10 cellular contexts compared by ENCODE assay signal in genomic region chr9:131645078-131645776, GRCh38.
DNase-seq lines count a peak whose midpoint lies in the region; ATAC-seq, FAIRE-seq and TF ChIP-seq lines count a peak whose summit lies in the region.
"Had no signal": no experiment of that assay in that cellular context is flagged by ENCODE, and none has a peak within 500 bp of the region (broad histone marks: within the 10 kb centered on the region; RNA-seq: fewer than 3 reads in every experiment).

No MANE protein-coding gene starts in this region.

- H3K9me3 ChIP-seq in skeletal muscle tissue (ENCODE audit: control insufficient read depth in 3 of 3, low read length in 3 of 3): no peaks in the 10 kb centered on the region

- H3K27me3 ChIP-seq in skeletal muscle tissue (ENCODE audit: control insufficient read depth in 3 of 3, insufficient read depth in 3 of 3, low read length in 3 of 3) (no peaks in the 10 kb centered on the region), dorsolateral prefrontal cortex (no peaks in the 10 kb centered on the region)
- H3K27me3 ChIP-seq: hepatocyte had no signal

- peak overlapping the region in 2 of 3 donors; percentile 47 to 58 for H3K9ac ChIP-seq in skeletal muscle tissue (ENCODE audit: low read depth in 1 of 3, low read length in 3 of 3)

- peaks cover 9 to 27% (median 20%) of the 10 kb centered on the region in 3 donors for H3K36me3 ChIP-seq in skeletal muscle tissue (ENCODE audit: control insufficient read depth in 3 of 3, insufficient read depth in 3 of 3, low read length in 3 of 3)

- peaks cover 26% of the 10 kb centered on the region for H3K36me3 Mint-ChIP-seq in activated naive CD8-positive, alpha-beta T cell treated with anti-CD3 and anti-CD28 coated beads for 36 hours

- no peak for TF ChIP-seq CTCF in dorsolateral prefrontal cortex (IDR thresholded peaks at IDR 0.05 in 54 of 56, conservative IDR thresholded peaks at IDR 0.05 in 2 of 56; ENCODE audit: low read depth in 1 of 56, partially characterized antibody in 56 of 56)

- peak; percentile 10 for DNase-seq in NK-92 treated with Interleukin-12 subunit alpha and Interleukin-12 subunit beta, amount 100 ng/mL, for 24 hours (lab: John Stamatoyannopoulos, UW)
- no peak for DNase-seq in NK-92 (lab: John Stamatoyannopoulos, UW; ENCODE audit: unreplicated experiment)
- no peak for DNase-seq in activated naive CD8-positive, alpha-beta T cell treated with anti-CD3 and anti-CD28 coated beads for 36 hours
- no peak for DNase-seq in HTR-8/SVneo (ENCODE audit: insufficient read length, low spot score)
- DNase-seq in dorsolateral prefrontal cortex: no peak

- H3K4me3 ChIP-seq in skeletal muscle tissue (ENCODE audit: low read length in 3 of 3) (peak overlapping the region in 1 of 3 donors; percentile 18), dorsolateral prefrontal cortex (no peak overlapping the region)
- H3K4me3 ChIP-seq: hepatocyte had no signal

- peaks cover 38% of the 10 kb centered on the region for H3K4me1 Mint-ChIP-seq in activated naive CD8-positive, alpha-beta T cell treated with anti-CD3 and anti-CD28 coated beads for 36 hours

- no peaks in the 10 kb centered on the region for H3K27me3 Mint-ChIP-seq in activated naive CD8-positive, alpha-beta T cell treated with anti-CD3 and anti-CD28 coated beads for 36 hours

- H3K27ac ChIP-seq in skeletal muscle tissue (ENCODE audit: low read depth, low read length) (peak overlapping the region; percentile 60), dorsolateral prefrontal cortex (peak overlapping the region in 1 of 59 donors; percentile 41)
- H3K27ac ChIP-seq: hepatocyte had no signal

- no peak overlapping the region for H3K4me3 Mint-ChIP-seq in activated naive CD8-positive, alpha-beta T cell treated with anti-CD3 and anti-CD28 coated beads for 36 hours

- H3K27ac Mint-ChIP-seq in activated naive CD8-positive, alpha-beta T cell treated with anti-CD3 and anti-CD28 coated beads for 36 hours: peak overlapping the region; percentile 75

- H3K4me1 ChIP-seq in skeletal muscle tissue (ENCODE audit: control insufficient read depth in 3 of 3, insufficient read depth in 3 of 3, low read length in 3 of 3): peaks cover 24 to 30% (median 27%) of the 10 kb centered on the region in 3 donors

- no peak for FAIRE-seq in HTR-8/SVneo (lab: Jason Lieb, UNC)

- H3K9me3 Mint-ChIP-seq in activated naive CD8-positive, alpha-beta T cell treated with anti-CD3 and anti-CD28 coated beads for 36 hours: no peaks in the 10 kb centered on the region

- intact Hi-C loops in dorsolateral prefrontal cortex (cut with DNase I): no loop called here

- ATAC-seq in HG03565 (IDR thresholded peaks at IDR 0.05; ENCODE audit: unreplicated experiment) (peak; percentile 38), GM18909 (IDR thresholded peaks at IDR 0.05; ENCODE audit: poor library complexity, unreplicated experiment) (no peak)
- ATAC-seq: Right ventricle myocardium inferior had no signal
